In the genomic region with DNA sequence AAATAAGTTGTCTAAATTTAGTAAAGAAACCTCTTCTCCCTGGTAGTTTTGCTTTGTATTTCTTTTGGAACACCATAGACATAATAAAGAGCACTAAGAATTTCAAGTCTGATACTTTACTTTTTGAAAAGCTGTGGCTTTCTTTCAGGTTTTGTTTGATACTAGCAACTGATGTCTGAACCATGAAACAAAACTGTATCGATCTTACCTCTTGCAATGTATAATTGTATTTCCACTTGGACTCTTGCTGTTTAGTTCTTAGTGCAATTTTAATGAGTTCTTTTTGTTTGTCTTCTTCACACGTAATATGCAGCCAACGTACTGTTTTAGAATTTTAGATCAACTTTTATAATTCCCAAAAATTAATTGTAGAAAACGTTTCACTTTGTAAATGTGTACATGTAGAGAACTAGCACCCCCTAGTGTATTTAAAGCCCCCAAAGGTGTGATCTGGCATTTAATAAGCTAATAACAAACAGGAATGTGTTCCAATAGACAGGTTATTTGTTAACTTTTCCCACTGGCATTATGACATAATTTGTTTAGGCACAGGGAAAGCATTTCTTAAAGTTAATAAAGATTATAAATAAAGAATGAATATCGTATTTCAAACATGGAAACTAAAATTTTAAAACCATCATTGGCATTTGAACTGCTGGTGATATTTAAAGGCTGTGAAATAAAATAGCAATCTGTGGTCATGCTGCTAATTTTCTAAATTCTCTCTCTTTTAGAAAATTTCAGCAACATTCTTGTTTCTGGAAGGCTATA, we compare ENCODE assay signal across 12 cellular contexts.
DNase-seq lines count a peak whose midpoint lies in the region; ATAC-seq, FAIRE-seq and TF ChIP-seq lines count a peak whose summit lies in the region.
"Had no signal": no experiment of that assay in that cellular context is flagged by ENCODE, and none has a peak within 500 bp of the region (broad histone marks: within the 10 kb centered on the region; RNA-seq: fewer than 3 reads in every experiment).

No MANE protein-coding gene starts in this region.

- FAIRE-seq in GM12878 (lab: Jason Lieb, UNC): no peak

- POLR2A ChIA-PET in GM12878 (lab: Charles Lee): no interaction called here
- POLR2A ChIA-PET in activated CD4-positive, alpha-beta T cell treated with anti-CD3 and anti-CD28 coated beads for 36 hours (lab: Charles Lee): no interaction called here

- no peak; the same call in 2 of the 3 replicates for ATAC-seq in GM12878
- ATAC-seq in activated CD4-positive, alpha-beta T cell treated with anti-CD3 and anti-CD28 coated beads for 36 hours: no peak
- no peak for ATAC-seq in GM21737 (IDR thresholded peaks at IDR 0.05; ENCODE audit: unreplicated experiment)
- ATAC-seq: activated naive CD8-positive, alpha-beta T cell treated with anti-CD3 and anti-CD28 coated beads, Interleukin-2, amount 50 U/mL, for 24 hours; naive thymus-derived CD4-positive, alpha-beta T cell had no signal

- H3K36me3 ChIP-seq in GM12878 (ENCODE audit: control insufficient read depth in 2 of 2, insufficient read depth in 2 of 2, low read length in 1 of 2) (no peaks in the 10 kb centered on the region), neural progenitor cell (no peaks in the 10 kb centered on the region), MG63 (no peaks in the 10 kb centered on the region)

- no peaks in the 10 kb centered on the region for H3K9me3 Mint-ChIP-seq in neural progenitor cell
- no peaks in the 10 kb centered on the region for H3K9me3 Mint-ChIP-seq in activated CD4-positive, alpha-beta T cell treated with anti-CD3 and anti-CD28 coated beads for 36 hours (ENCODE audit: low read depth)
- H3K9me3 Mint-ChIP-seq: activated naive CD8-positive, alpha-beta T cell treated with anti-CD3 and anti-CD28 coated beads, Interleukin-2, amount 50 U/mL, for 24 hours had no signal

- CTCF ChIA-PET in GM12878 (lab: Yijun Ruan, JAX): interaction anchor here (0.6 to 1.9 kb wide), 6 partner anchors 11 to 475 kb away, joined by 3 to 11 read pairs (median 4); no protein-coding TSS in a partner anchor
- CTCF ChIA-PET in activated CD4-positive, alpha-beta T cell treated with anti-CD3 and anti-CD28 coated beads for 36 hours (lab: Charles Lee): interaction anchor here (1.0 to 1.3 kb wide), 3 partner anchors 17 to 71 kb away, joined by 3 to 4 read pairs (median 3); no protein-coding TSS in a partner anchor

- no peak overlapping the region for H2AFZ ChIP-seq in GM12878 (ENCODE audit: control insufficient read depth, low read depth, low read length)
- H2AFZ ChIP-seq in neural progenitor cell (replicated peaks): no peak overlapping the region

- no peaks in the 10 kb centered on the region for H3K9me3 ChIP-seq in GM12878 (replicated peaks; ENCODE audit: control insufficient read depth, insufficient read depth, low read length)
- H3K9me3 ChIP-seq in neural progenitor cell (ENCODE audit: low read depth): no peaks in the 10 kb centered on the region
- H3K9me3 ChIP-seq in MG63: no peaks in the 10 kb centered on the region

- no peaks in the 10 kb centered on the region for H4K20me1 ChIP-seq in GM12878 (ENCODE audit: control insufficient read depth, insufficient read depth)
- no peaks in the 10 kb centered on the region for H4K20me1 ChIP-seq in neural progenitor cell (ENCODE audit: low read depth)

- H3K4me1 ChIP-seq in GM12878 (ENCODE audit: control insufficient read depth, insufficient read depth, low read length) (no peaks in the 10 kb centered on the region), neural progenitor cell (no peaks in the 10 kb centered on the region)

- H3K4me1 Mint-ChIP-seq in neural progenitor cell: no peaks in the 10 kb centered on the region
- no peaks in the 10 kb centered on the region for H3K4me1 Mint-ChIP-seq in activated CD4-positive, alpha-beta T cell treated with anti-CD3 and anti-CD28 coated beads for 36 hours
- H3K4me1 Mint-ChIP-seq: activated naive CD8-positive, alpha-beta T cell treated with anti-CD3 and anti-CD28 coated beads, Interleukin-2, amount 50 U/mL, for 24 hours; naive thymus-derived CD4-positive, alpha-beta T cell had no signal

- H3K27ac ChIP-seq in GM12878 (ENCODE audit: control insufficient read depth, insufficient read depth) (no peak overlapping the region), neural progenitor cell (no peak overlapping the region)

- H3K36me3 Mint-ChIP-seq in neural progenitor cell: no peaks in the 10 kb centered on the region
- H3K36me3 Mint-ChIP-seq in activated CD4-positive, alpha-beta T cell treated with anti-CD3 and anti-CD28 coated beads for 36 hours (ENCODE audit: low read depth): no peaks in the 10 kb centered on the region
- H3K36me3 Mint-ChIP-seq: naive thymus-derived CD4-positive, alpha-beta T cell had no signal

- no peak overlapping the region for H3K4me2 ChIP-seq in GM12878 (ENCODE audit: control insufficient read depth, insufficient read depth)
- H3K4me2 ChIP-seq in neural progenitor cell: no peak overlapping the region

- no peak for TF ChIP-seq EP300 in GM12878 (IDR thresholded peaks at IDR 0.05; ENCODE audit: borderline replicate concordance in 1 of 2, control insufficient read depth in 1 of 2, low read depth in 2 of 2, low read length in 2 of 2)

- DNase-seq in GM10266 (ENCODE audit: extremely low spot score) (peak; percentile 11), NCI-H1417 (lab: John Stamatoyannopoulos, UW) (peak; percentile 6 to 92 (median 61)), GM12878 (ENCODE audit: low read depth, low spot score) (no peak), neural progenitor cell (ENCODE audit: low spot score) (peak; percentile 42), cerebellum (ENCODE audit: low spot score) (no peak), MG63 (no peak)
- DNase-seq in activated CD4-positive, alpha-beta T cell treated with anti-CD3 and anti-CD28 coated beads for 36 hours: no peak
- DNase-seq: activated naive CD8-positive, alpha-beta T cell treated with anti-CD3 and anti-CD28 coated beads, Interleukin-2, amount 50 U/mL, for 24 hours; GF-D8; naive thymus-derived CD4-positive, alpha-beta T cell; NCI-H510A had no signal

- H3K27me3 Mint-ChIP-seq in neural progenitor cell (ENCODE audit: insufficient read depth, low read depth): no peaks in the 10 kb centered on the region
- peaks cover 6% of the 10 kb centered on the region for H3K27me3 Mint-ChIP-seq in activated CD4-positive, alpha-beta T cell treated with anti-CD3 and anti-CD28 coated beads for 36 hours

- RAD21 ChIA-PET in GM12878 (lab: Charles Lee; ENCODE audit: unreplicated experiment): interaction anchor here (1.0 kb wide), 1 partner anchor 68 kb away, joined by 6 read pairs; no protein-coding TSS in a partner anchor

- no peak overlapping the region for H3K4me3 Mint-ChIP-seq in neural progenitor cell
- no peak overlapping the region for H3K4me3 Mint-ChIP-seq in activated CD4-positive, alpha-beta T cell treated with anti-CD3 and anti-CD28 coated beads for 36 hours
- H3K4me3 Mint-ChIP-seq: activated naive CD8-positive, alpha-beta T cell treated with anti-CD3 and anti-CD28 coated beads, Interleukin-2, amount 50 U/mL, for 24 hours; naive thymus-derived CD4-positive, alpha-beta T cell had no signal

- H3K79me2 ChIP-seq in GM12878 (ENCODE audit: control insufficient read depth, insufficient read depth, low read length) (no peaks in the 10 kb centered on the region), neural progenitor cell (ENCODE audit: low read depth) (no peaks in the 10 kb centered on the region)

- intact Hi-C loops in GM12878 (cut with micrococcal nuclease; ENCODE audit: unreplicated experiment): loop anchor here (5.0 kb wide), 1 partner anchor 476 kb away; no protein-coding TSS in a partner anchor
- intact Hi-C loops in activated CD4-positive, alpha-beta T cell treated with anti-CD3 and anti-CD28 coated beads for 36 hours (cut with DNase I, micrococcal nuclease): no loop called here

- BruUV-seq in GM12878 (replicated peaks; lab: Mats Ljungman, UMichigan): no TSS peak

- no peak overlapping the region for H3K9ac ChIP-seq in GM12878 (ENCODE audit: control insufficient read depth, insufficient read depth, low read length)
- peak overlapping the region; percentile 30 for H3K9ac ChIP-seq in neural progenitor cell

- TF ChIP-seq POLR2A in GM12878 (IDR thresholded peaks at IDR 0.05; ENCODE audit: low read depth, low read length): no peak

- no peaks in the 10 kb centered on the region for H3F3A ChIP-seq in neural progenitor cell (ENCODE audit: low read depth)

- H3K4me3 ChIP-seq in GM12878 (no peak overlapping the region), neural progenitor cell (no peak overlapping the region), MG63 (no peak overlapping the region)

- in situ Hi-C loops in GM12878 (cut with MboI): no loop called here

- H3K27ac Mint-ChIP-seq in neural progenitor cell: no peak overlapping the region
- H3K27ac Mint-ChIP-seq in activated CD4-positive, alpha-beta T cell treated with anti-CD3 and anti-CD28 coated beads for 36 hours: no peak overlapping the region
- H3K27ac Mint-ChIP-seq: activated naive CD8-positive, alpha-beta T cell treated with anti-CD3 and anti-CD28 coated beads, Interleukin-2, amount 50 U/mL, for 24 hours; naive thymus-derived CD4-positive, alpha-beta T cell had no signal

- SMC1A ChIA-PET in GM12878 (lab: Charles Lee; ENCODE audit: uncharacterized antibody, unreplicated experiment): interaction anchor here (0.7 to 1.6 kb wide), 3 partner anchors 8 to 111 kb away, joined by 3 read pairs; no protein-coding TSS in a partner anchor

- TF ChIP-seq CTCF in GM10266 (IDR thresholded peaks at IDR 0.05; ENCODE audit: control insufficient read depth, insufficient read depth, low read depth, missing control alignments) (peak; percentile 38), GM12878 (IDR thresholded peaks at IDR 0.05 in 2 of 3, conservative IDR thresholded peaks at IDR 0.05 in 1 of 3; ENCODE audit: control insufficient read depth in 2 of 3, extremely low read depth in 1 of 3, insufficient read depth in 1 of 3, low read depth in 3 of 3, low read length in 3 of 3) (peak in 2 of 3 experiments; percentile 7 to 46; a peak in 4 of 6 replicates), neural progenitor cell (IDR thresholded peaks at IDR 0.05) (peak; percentile 70)

- TF ChIP-seq RAD21 in GM12878 (IDR thresholded peaks at IDR 0.05; ENCODE audit: insufficient read depth, low read depth, low read length): peak; percentile 52

- H3K27me3 ChIP-seq in GM12878 (replicated peaks in 1 of 2; ENCODE audit: control insufficient read depth in 2 of 2, insufficient read depth in 2 of 2, low read length in 1 of 2) (no peaks in the 10 kb centered on the region), neural progenitor cell (no peaks in the 10 kb centered on the region), MG63 (peaks cover 30% of the 10 kb centered on the region)

- WGBS in GM12878 (ENCODE audit: insufficient coverage, insufficient replicate concordance, low lambda C conversion rate, missing lambda C conversion rate): 15% methylated on average over 5 of the region's 5 CpGs

TF ChIP-seq in GM12878, 131 proteins besides CTCF, POLR2A, EP300 and RAD21:
- peak; percentile 36; the same call in 1 of the 2 replicates for TF ChIP-seq SMC3 (IDR thresholded peaks at IDR 0.05; ENCODE audit: borderline replicate concordance, low read length)
- TF ChIP-seq WRNIP1 (IDR thresholded peaks at IDR 0.05; ENCODE audit: borderline replicate concordance, low read depth, low read length): no peak

Comparison
In these comparisons a context has a peak if more than half of its experiments do, and no peak if none do; other contexts are left out.
1. DNase-seq: peak in GM10266 (single experiment), NCI-H1417 (3 of 3) and neural progenitor cell (single experiment); none in GM12878 (single experiment), activated CD4-positive, alpha-beta T cell treated with anti-CD3 and anti-CD28 coated beads for 36 hours (single experiment), cerebellum (single experiment) and MG63 (single experiment).
2. Peak in every context shown above with its lines, with median percentiles within 50 percentile points of each other: CTCF ChIP-seq.